Comparison of ENCODE assay signal across 8 cellular contexts in the genomic region with DNA sequence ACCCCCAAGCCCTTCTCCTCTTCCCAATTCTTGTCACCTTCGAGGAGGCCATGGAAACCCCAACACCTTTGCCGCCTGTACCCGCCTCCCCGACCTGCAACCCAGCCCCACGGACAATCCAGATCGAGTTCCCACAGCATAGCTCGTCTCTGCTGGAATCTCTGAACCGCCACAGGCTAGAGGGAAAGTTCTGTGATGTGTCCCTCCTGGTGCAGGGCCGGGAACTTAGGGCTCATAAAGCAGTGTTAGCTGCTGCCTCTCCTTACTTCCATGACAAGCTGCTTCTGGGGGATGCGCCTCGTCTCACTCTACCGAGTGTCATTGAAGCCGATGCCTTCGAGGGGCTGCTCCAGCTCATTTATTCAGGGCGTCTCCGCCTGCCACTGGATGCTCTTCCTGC. TPM values are rescaled to one million over a fixed set of nuclear protein-coding genes. Genes with fewer than 3 reads are reported as not detected.
A peak's percentile ranks its signal among the peaks of the same experiment; 100 is the strongest.
DNase-seq lines count a peak whose midpoint lies in the region; ATAC-seq and TF ChIP-seq lines count a peak whose summit lies in the region.

No MANE protein-coding gene starts in this region.

- H3K36me3 ChIP-seq in GM06990 (ENCODE audit: control insufficient read depth, insufficient read depth, low read length) (peaks cover 2% of the 10 kb centered on the region), SJSA1 (peaks cover 20% of the 10 kb centered on the region), rectal smooth muscle tissue (ENCODE audit: control insufficient read depth, insufficient read depth, low read length) (peaks cover 3% of the 10 kb centered on the region)

- H3K9me3 ChIP-seq in SJSA1 (replicated peaks): no peaks in the 10 kb centered on the region

- H3K27ac ChIP-seq in SJSA1 (no peak overlapping the region), rectal smooth muscle tissue (ENCODE audit: low read depth, low read length) (no peak overlapping the region)

- H3K4me3 ChIP-seq in GM06990 (replicated peaks; ENCODE audit: low read depth, low read length) (peak overlapping the region; percentile 96), SJSA1 (peak overlapping the region; percentile 58), fibroblast of villous mesenchyme (ENCODE audit: low read depth, low read length) (peak overlapping the region; percentile 95), rectal smooth muscle tissue (ENCODE audit: low read length) (peak overlapping the region; percentile 74)

- no peak for ATAC-seq in GM21515 (IDR thresholded peaks at IDR 0.05; ENCODE audit: unreplicated experiment)
- no peak for ATAC-seq in HG03280 (IDR thresholded peaks at IDR 0.05; ENCODE audit: unreplicated experiment)

- H3K9ac ChIP-seq in rectal smooth muscle tissue (ENCODE audit: low read length): no peak overlapping the region

- H3K4me1 ChIP-seq in SJSA1 (replicated peaks) (no peaks in the 10 kb centered on the region; the same call in 1 of the 2 replicates), rectal smooth muscle tissue (ENCODE audit: control insufficient read depth, insufficient read depth, low read length) (peaks cover 5% of the 10 kb centered on the region)

- TF ChIP-seq CTCF in GM06990 (IDR thresholded peaks at IDR 0.05; ENCODE audit: insufficient read depth, low read length, poor library complexity, severe bottlenecking): no peak
- no peak for TF ChIP-seq CTCF in fibroblast of villous mesenchyme (IDR thresholded peaks at IDR 0.05; ENCODE audit: insufficient read depth, low read depth, low read length)

- H3K27me3 ChIP-seq in GM06990 (replicated peaks; ENCODE audit: control insufficient read depth, insufficient read depth, low read length) (no peaks in the 10 kb centered on the region), SJSA1 (replicated peaks) (no peaks in the 10 kb centered on the region), rectal smooth muscle tissue (ENCODE audit: control insufficient read depth, insufficient read depth, low read length) (no peaks in the 10 kb centered on the region)

- DNase-seq in GM06990 (ENCODE audit: extremely low read depth, insufficient read length): no peak
- DNase-seq in SJSA1 (ENCODE audit: low read depth in 1 of 2, low spot score in 2 of 2): no peak
- DNase-seq in fibroblast of villous mesenchyme (ENCODE audit: low read depth): no peak
- DNase-seq in kidney tubule cell (ENCODE audit: low spot score): no peak
- no peak for DNase-seq in NCI-H774 (lab: John Stamatoyannopoulos, UW)

RNA-seq across cellular contexts. Expression of gene ZBTB9, which starts 0.7 kb away (rescaled TPM):
- total RNA-seq in SJSA1 (2014; rRNA removed; shearing (Covaris generic)): 2.9 and 4.4 TPM in 2 replicates
- 4.7 and 5.2 TPM in 2 replicates for total RNA-seq in fibroblast of villous mesenchyme

RNA-seq across cellular contexts. Expression of gene SYNGAP1, which starts 35.2 kb away (rescaled TPM):
- total RNA-seq in SJSA1 (2014; rRNA removed; shearing (Covaris generic)): 0.69 and 1.1 TPM in 2 replicates
- total RNA-seq in fibroblast of villous mesenchyme: 6.4 and 7.8 TPM in 2 replicates

RNA-seq across cellular contexts. Expression of gene CUTA, which starts 37.1 kb away (rescaled TPM):
- 201 and 341 TPM in 2 replicates for total RNA-seq in SJSA1 (2014; rRNA removed; shearing (Covaris generic))
- 155 and 201 TPM in 2 replicates for total RNA-seq in fibroblast of villous mesenchyme

RNA-seq across cellular contexts. Expression of gene PHF1, which starts 44.2 kb away (rescaled TPM):
- total RNA-seq in SJSA1 (2014; rRNA removed; shearing (Covaris generic)): 15.9 and 23.2 TPM in 2 replicates
- total RNA-seq in fibroblast of villous mesenchyme: 21.6 and 30.2 TPM in 2 replicates
